In the genomic region with DNA sequence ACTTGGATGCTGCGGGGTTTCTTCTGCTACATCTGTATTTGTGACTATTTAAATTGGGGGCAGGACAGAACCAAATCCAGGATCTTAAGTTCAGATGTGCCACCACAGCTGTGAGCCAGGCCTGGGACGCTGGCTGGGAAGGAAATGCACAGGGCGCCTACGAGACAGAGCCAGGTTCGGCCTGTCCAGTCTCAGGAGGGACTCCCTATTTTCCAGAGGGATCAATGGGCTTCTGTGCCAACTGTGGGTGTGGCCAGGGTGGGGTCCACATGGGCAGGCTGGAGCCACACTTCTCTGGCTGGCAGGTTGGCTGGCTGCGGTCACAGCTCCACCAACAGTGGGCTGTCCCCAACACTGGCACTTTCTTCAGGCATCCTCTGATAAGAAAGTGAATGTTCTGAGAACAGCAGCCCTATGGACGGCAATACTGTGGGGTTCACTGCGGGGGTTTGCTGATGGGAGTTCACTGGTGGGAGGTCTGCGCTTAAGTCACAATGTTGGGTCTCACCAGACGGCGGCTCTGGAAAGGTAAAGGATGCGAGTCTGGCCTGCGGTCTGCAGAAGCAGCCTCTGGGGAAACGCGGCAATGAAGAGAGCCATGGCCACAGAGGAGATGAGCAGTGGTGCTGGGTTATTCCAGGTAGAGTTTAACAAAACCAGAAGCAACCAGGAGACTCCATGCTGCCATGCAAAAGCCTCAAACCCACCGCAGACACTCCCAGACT, we compare ENCODE assay signal across 20 cellular contexts.
"Had no signal": no experiment of that assay in that cellular context is flagged by ENCODE, and none has a peak within 500 bp of the region (broad histone marks: within the 10 kb centered on the region; RNA-seq: fewer than 3 reads in every experiment).

No MANE protein-coding gene starts in this region.

- H3K4me3 ChIP-seq: breast epithelium, coronary artery, gastroesophageal sphincter, mucosa of descending colon, prostate gland, thyroid gland had no signal

- H3K27ac Mint-ChIP-seq: activated CD4-positive, alpha-beta T cell treated with anti-CD3 and anti-CD28 coated beads, Interleukin-2, amount 10 ng/mL, durations not matched to agents 7 days and 5 days; activated naive CD8-positive, alpha-beta T cell; activated T-helper 2 cell treated with anti-CD3 and anti-CD28 coated beads, Interferon-gamma antibody, Interleukin-2, Interleukin-4, amounts not matched to agents 10 μg/mL and 5 μg/mL and 100 μg/mL, durations not matched to agents 14 hours and 24 hours and 36 hours; endodermal cell had no signal

- H3K27me3 ChIP-seq: breast epithelium, gastroesophageal sphincter, thyroid gland had no signal

- DNase-seq: activated CD4-positive, alpha-beta T cell treated with anti-CD3 and anti-CD28 coated beads, Interleukin-2, amount 10 ng/mL, durations not matched to agents 7 days and 5 days; activated CD8-positive, alpha-beta T cell treated with anti-CD3 and anti-CD28 coated beads, Interleukin-2, amount 10 ng/mL, durations not matched to agents 7 days and 5 days; activated naive CD4-positive, alpha-beta T cell; activated T-cell treated with anti-CD3 and anti-CD28 coated beads, Interleukin-2, amount 50 U/mL, for 1 hour; amniotic stem cell; endodermal cell; hypothalamus; mesendoderm; mucosa of descending colon; stimulated activated CD4-positive, alpha-beta T cell treated with anti-CD3 and anti-CD28 coated beads, Interleukin-2, amount 100 ng/mL, for 48 hours; stimulated activated CD8-positive, alpha-beta memory T cell treated with anti-CD3 and anti-CD28 coated beads, Interleukin-4, amount 100 ng/mL, for 48 hours; stimulated activated naive CD8-positive, alpha-beta T cell treated with anti-CD3 and anti-CD28 coated beads, Interleukin-15, Interleukin-2, amounts not matched to agents 100 U/mL and 50 U/mL, for 24 hours; thyroid gland had no signal

- H3K27me3 Mint-ChIP-seq: activated CD4-positive, alpha-beta T cell treated with anti-CD3 and anti-CD28 coated beads, Interleukin-2, amount 10 ng/mL, durations not matched to agents 7 days and 5 days; activated naive CD8-positive, alpha-beta T cell had no signal

- H3K27ac ChIP-seq: breast epithelium, coronary artery, epithelial cell of prostate, gastroesophageal sphincter, prostate gland, thyroid gland had no signal

- H3K4me1 Mint-ChIP-seq: activated CD4-positive, alpha-beta T cell treated with anti-CD3 and anti-CD28 coated beads, Interleukin-2, amount 10 ng/mL, durations not matched to agents 7 days and 5 days had no signal

- ATAC-seq: activated CD8-positive, alpha-beta T cell treated with anti-CD3 and anti-CD28 coated beads, Interleukin-2, amount 10 ng/mL, durations not matched to agents 7 days and 5 days; gastroesophageal sphincter; mucosa of descending colon; stimulated activated naive CD8-positive, alpha-beta T cell treated with anti-CD3 and anti-CD28 coated beads, Interleukin-15, Interleukin-2, amounts not matched to agents 100 U/mL and 50 U/mL, for 24 hours had no signal

- H3K4me1 ChIP-seq: breast epithelium, gastroesophageal sphincter, prostate gland, thyroid gland had no signal

- H3K9me3 ChIP-seq: breast epithelium, gastroesophageal sphincter, mucosa of descending colon, prostate gland, thyroid gland had no signal

- H3K36me3 ChIP-seq: breast epithelium had no signal

- H3K9me3 Mint-ChIP-seq: activated CD4-positive, alpha-beta T cell treated with anti-CD3 and anti-CD28 coated beads, Interleukin-2, amount 10 ng/mL, durations not matched to agents 7 days and 5 days; activated T-helper 2 cell treated with anti-CD3 and anti-CD28 coated beads, Interferon-gamma antibody, Interleukin-2, Interleukin-4, amounts not matched to agents 10 μg/mL and 5 μg/mL and 100 μg/mL, durations not matched to agents 14 hours and 24 hours and 36 hours had no signal

- H3K4me3 Mint-ChIP-seq: activated CD4-positive, alpha-beta T cell treated with anti-CD3 and anti-CD28 coated beads, Interleukin-2, amount 10 ng/mL, durations not matched to agents 7 days and 5 days; activated CD8-positive, alpha-beta T cell treated with anti-CD3 and anti-CD28 coated beads, Interleukin-2, amount 10 ng/mL, durations not matched to agents 7 days and 5 days; activated naive CD8-positive, alpha-beta T cell; endodermal cell had no signal
